In genomic region chr3:52053307-52054304, GRCh38 we compare ENCODE assay signal across 8 cellular contexts. TPM values are rescaled to one million over a fixed set of nuclear protein-coding genes. Genes with fewer than 3 reads are reported as not detected.
DNase-seq lines count a peak whose midpoint lies in the region; ATAC-seq and TF ChIP-seq lines count a peak whose summit lies in the region.

No MANE protein-coding gene starts in this region.

- H3K9me3 ChIP-seq in KOPT-K1 (ENCODE audit: insufficient read depth, low read length, poor library complexity, severe bottlenecking) (no peaks in the 10 kb centered on the region), left ventricle myocardium inferior (replicated peaks) (no peaks in the 10 kb centered on the region), skeletal muscle tissue (ENCODE audit: control insufficient read depth in 3 of 3, low read length in 3 of 3) (no peaks in the 10 kb centered on the region)

- DNase-seq in AG09319 (ENCODE audit: extremely low read depth, low read depth): no peak
- DNase-seq in activated T-helper 2 cell treated with anti-CD3 and anti-CD28 coated beads, Interferon-gamma antibody, Interleukin-2, Interleukin-4, amounts not matched to agents 10 μg/mL and 5 μg/mL and 100 μg/mL, durations not matched to agents 14 hours and 24 hours and 36 hours (ENCODE audit: low spot score): peak; percentile 33
- no peak for DNase-seq in left ventricle myocardium inferior
- no peak for DNase-seq in ecto neural progenitor cell (ENCODE audit: low spot score)
- no peak for DNase-seq in NCI-H446 treated with DMSO at 0.1 percent for 48 hours (lab: John Stamatoyannopoulos, UW)

- H3K27me3 ChIP-seq in left ventricle myocardium inferior (ENCODE audit: low read depth) (no peaks in the 10 kb centered on the region), skeletal muscle tissue (ENCODE audit: control insufficient read depth in 3 of 3, insufficient read depth in 3 of 3, low read length in 3 of 3) (no peaks in the 10 kb centered on the region)

- ATAC-seq in GM18519 (IDR thresholded peaks at IDR 0.05; ENCODE audit: low FRiP score, unreplicated experiment): no peak

- H3K27me3 Mint-ChIP-seq in activated T-helper 2 cell treated with anti-CD3 and anti-CD28 coated beads, Interferon-gamma antibody, Interleukin-2, Interleukin-4, amounts not matched to agents 10 μg/mL and 5 μg/mL and 100 μg/mL, durations not matched to agents 14 hours and 24 hours and 36 hours (ENCODE audit: low read depth): no peaks in the 10 kb centered on the region

- H3K4me1 ChIP-seq in left ventricle myocardium inferior (peaks cover 87% of the 10 kb centered on the region), skeletal muscle tissue (ENCODE audit: control insufficient read depth in 3 of 3, insufficient read depth in 3 of 3, low read length in 3 of 3) (peaks cover 54 to 70% (median 68%) of the 10 kb centered on the region in 3 donors)

- TF ChIP-seq CTCF in AG09319 (IDR thresholded peaks at IDR 0.05; ENCODE audit: low read depth, low read length) (peak; percentile 26), left ventricle myocardium inferior (IDR thresholded peaks at IDR 0.05; ENCODE audit: borderline replicate concordance) (no peak)

- H3K27ac ChIP-seq in KOPT-K1 (ENCODE audit: low read depth, low read length, poor library complexity, severe bottlenecking) (peak overlapping the region; percentile 54), left ventricle myocardium inferior (replicated peaks) (peak overlapping the region; percentile 95), skeletal muscle tissue (ENCODE audit: low read depth, low read length) (peak overlapping the region; percentile 79)

- peaks cover 57% of the 10 kb centered on the region for H3K36me3 Mint-ChIP-seq in activated T-helper 2 cell treated with anti-CD3 and anti-CD28 coated beads, Interferon-gamma antibody, Interleukin-2, Interleukin-4, amounts not matched to agents 10 μg/mL and 5 μg/mL and 100 μg/mL, durations not matched to agents 14 hours and 24 hours and 36 hours (ENCODE audit: low read depth)

- intact Hi-C loops in activated T-helper 2 cell treated with anti-CD3 and anti-CD28 coated beads, Interferon-gamma antibody, Interleukin-2, Interleukin-4, amounts not matched to agents 10 μg/mL and 5 μg/mL and 100 μg/mL, durations not matched to agents 14 hours and 24 hours and 36 hours (cut with micrococcal nuclease): loop anchor here (2.0 to 10.0 kb wide), 4 partner anchors 53 to 631 kb away; partner anchors contain the start of genes GNL3, NT5DC2, PBRM1 and UQCC5
- intact Hi-C loops in left ventricle myocardium inferior (cut with micrococcal nuclease): loop anchor here (10.0 kb wide), 2 partner anchors 49 to 51 kb away; no protein-coding TSS in a partner anchor

- H3K9ac ChIP-seq in skeletal muscle tissue (ENCODE audit: low read depth in 1 of 3, low read length in 3 of 3): peak overlapping the region in 2 of 3 donors; percentile 56 to 87

- peaks cover 35% of the 10 kb centered on the region for H3K4me1 Mint-ChIP-seq in activated T-helper 2 cell treated with anti-CD3 and anti-CD28 coated beads, Interferon-gamma antibody, Interleukin-2, Interleukin-4, amounts not matched to agents 10 μg/mL and 5 μg/mL and 100 μg/mL, durations not matched to agents 14 hours and 24 hours and 36 hours (ENCODE audit: low read depth)

- no peaks in the 10 kb centered on the region for H3K9me3 Mint-ChIP-seq in activated T-helper 2 cell treated with anti-CD3 and anti-CD28 coated beads, Interferon-gamma antibody, Interleukin-2, Interleukin-4, amounts not matched to agents 10 μg/mL and 5 μg/mL and 100 μg/mL, durations not matched to agents 14 hours and 24 hours and 36 hours

- peak overlapping the region; percentile 90 for H3K27ac Mint-ChIP-seq in activated T-helper 2 cell treated with anti-CD3 and anti-CD28 coated beads, Interferon-gamma antibody, Interleukin-2, Interleukin-4, amounts not matched to agents 10 μg/mL and 5 μg/mL and 100 μg/mL, durations not matched to agents 14 hours and 24 hours and 36 hours

- peaks cover 58% of the 10 kb centered on the region for H3K36me3 ChIP-seq in KOPT-K1 (ENCODE audit: insufficient read depth, low read length)
- peaks cover 53% of the 10 kb centered on the region for H3K36me3 ChIP-seq in left ventricle myocardium inferior
- peaks cover 39 to 46% (median 43%) of the 10 kb centered on the region in 3 donors for H3K36me3 ChIP-seq in skeletal muscle tissue (ENCODE audit: control insufficient read depth in 3 of 3, insufficient read depth in 3 of 3, low read length in 3 of 3)

- peak overlapping the region; percentile 88 for H3K4me3 Mint-ChIP-seq in activated T-helper 2 cell treated with anti-CD3 and anti-CD28 coated beads, Interferon-gamma antibody, Interleukin-2, Interleukin-4, amounts not matched to agents 10 μg/mL and 5 μg/mL and 100 μg/mL, durations not matched to agents 14 hours and 24 hours and 36 hours (ENCODE audit: low read depth)

- H3K4me3 ChIP-seq in left ventricle myocardium inferior (peak overlapping the region; percentile 80), skeletal muscle tissue (ENCODE audit: low read length in 3 of 3) (peak overlapping the region; percentile 65 to 89 (median 70))

RNA-seq across cellular contexts. Expression of gene DUSP7, which starts 2.8 kb away (rescaled TPM):
- 29.0 and 30.3 TPM in 2 replicates for total RNA-seq in activated T-helper 2 cell treated with anti-CD3 and anti-CD28 coated beads, Interferon-gamma antibody, Interleukin-2, Interleukin-4, amounts not matched to agents 10 μg/mL and 5 μg/mL and 100 μg/mL, durations not matched to agents 14 hours and 24 hours and 36 hours
- 23.1 TPM for total RNA-seq in left ventricle myocardium inferior
- total RNA-seq in skeletal muscle tissue: 5.2 TPM

RNA-seq across cellular contexts. Expression of gene RPL29, which starts 57.9 kb away (rescaled TPM):
- 1,666 and 1,693 TPM in 2 replicates for total RNA-seq in activated T-helper 2 cell treated with anti-CD3 and anti-CD28 coated beads, Interferon-gamma antibody, Interleukin-2, Interleukin-4, amounts not matched to agents 10 μg/mL and 5 μg/mL and 100 μg/mL, durations not matched to agents 14 hours and 24 hours and 36 hours
- total RNA-seq in left ventricle myocardium inferior: 621 TPM
- 1,532 TPM for total RNA-seq in skeletal muscle tissue
